ENCODE assay signal across 8 cellular contexts in the genomic region with DNA sequence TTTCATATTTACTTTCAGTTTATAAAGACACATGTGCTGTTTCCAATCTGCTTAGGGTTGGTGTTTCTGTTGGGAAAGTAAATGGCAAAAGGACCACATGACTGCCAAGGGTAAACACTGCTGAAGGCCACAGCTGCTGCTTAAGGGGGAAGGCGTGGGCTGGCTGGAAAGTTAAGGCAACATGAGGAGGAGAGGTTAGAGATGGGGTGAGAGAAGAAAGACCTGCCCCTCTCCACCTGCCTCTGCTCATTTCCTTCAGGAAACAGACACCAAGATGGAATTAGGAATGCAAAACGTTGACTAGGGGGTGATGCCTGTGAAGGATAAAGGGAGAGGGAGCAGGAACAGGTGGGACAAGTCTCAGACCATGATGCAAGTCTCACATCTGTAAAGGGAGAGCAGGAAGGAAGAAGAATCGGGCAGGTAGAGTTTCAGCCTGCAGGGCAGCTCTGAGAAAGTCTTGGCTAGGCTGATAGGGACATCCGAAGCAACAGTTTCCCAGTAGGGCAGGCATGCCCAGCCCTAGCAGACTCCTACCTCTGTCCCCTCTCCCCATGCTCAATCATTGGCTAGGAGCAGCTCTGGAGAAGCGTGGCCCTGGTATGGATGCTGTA.
DNase-seq lines count a peak whose midpoint lies in the region; ATAC-seq lines count a peak whose summit lies in the region.

No MANE protein-coding gene starts in this region.

- H3K36me3 Mint-ChIP-seq in IgD-negative memory B cell, result peaks cover 4% of the 10 kb centered on the region
- H3K36me3 Mint-ChIP-seq in activated naive CD4-positive, alpha-beta T cell treated with anti-CD3 and anti-CD28 coated beads, Interleukin-2, amount 50 U/mL, for 24 hours, result no peaks in the 10 kb centered on the region

- peaks cover 0 to under 1% (median 0%) of the 10 kb centered on the region in 3 donors for H3K9me3 Mint-ChIP-seq in IgD-negative memory B cell
- no peaks in the 10 kb centered on the region for H3K9me3 Mint-ChIP-seq in activated naive CD4-positive, alpha-beta T cell treated with anti-CD3 and anti-CD28 coated beads, Interleukin-2, amount 50 U/mL, for 24 hours

- peak overlapping the region; percentile 7 to 84 (median 64) for H3K4me3 Mint-ChIP-seq in IgD-negative memory B cell
- peak overlapping the region; percentile 82 for H3K4me3 Mint-ChIP-seq in activated naive CD4-positive, alpha-beta T cell treated with anti-CD3 and anti-CD28 coated beads, Interleukin-2, amount 50 U/mL, for 24 hours

- peaks cover 2% of the 10 kb centered on the region for H3K27me3 Mint-ChIP-seq in IgD-negative memory B cell
- no peaks in the 10 kb centered on the region for H3K27me3 Mint-ChIP-seq in activated naive CD4-positive, alpha-beta T cell treated with anti-CD3 and anti-CD28 coated beads, Interleukin-2, amount 50 U/mL, for 24 hours

- ATAC-seq in GM18870 (IDR thresholded peaks at IDR 0.05; ENCODE audit: unreplicated experiment), result peak; percentile 28

- H3K27ac Mint-ChIP-seq in IgD-negative memory B cell, result peak overlapping the region in 2 of 3 donors; percentile 15 to 80
- H3K27ac Mint-ChIP-seq in activated naive CD4-positive, alpha-beta T cell treated with anti-CD3 and anti-CD28 coated beads, Interleukin-2, amount 50 U/mL, for 24 hours, result peak overlapping the region; percentile 96

- DNase-seq in mucosa of gallbladder (ENCODE audit: low spot score) (peak; percentile 34), GM19240 (ENCODE audit: insufficient read length, low spot score) (no peak), NCI-H1105 (lab: John Stamatoyannopoulos, UW) (no peak), ecto neural progenitor cell (ENCODE audit: low spot score) (no peak), ACHN (no peak)

- peaks cover 35 to 53% (median 51%) of the 10 kb centered on the region in 3 donors for H3K4me1 Mint-ChIP-seq in IgD-negative memory B cell
- peaks cover 85% of the 10 kb centered on the region for H3K4me1 Mint-ChIP-seq in activated naive CD4-positive, alpha-beta T cell treated with anti-CD3 and anti-CD28 coated beads, Interleukin-2, amount 50 U/mL, for 24 hours

- in situ Hi-C loops in ACHN (cut with HindIII; ENCODE audit: low pct_ligation_motif_present, low pct_unique_long_range_greater_than_20kb, low sequenced_read_pairs), result no loop called here
